In genomic region chr10:112815238-112816032, GRCh38 we compare ENCODE assay signal across 12 cellular contexts.
A peak's percentile ranks its signal among the peaks of the same experiment; 100 is the strongest.
DNase-seq lines count a peak whose midpoint lies in the region; ATAC-seq and TF ChIP-seq lines count a peak whose summit lies in the region.
"Had no signal": no experiment of that assay in that cellular context is flagged by ENCODE, and none has a peak within 500 bp of the region (broad histone marks: within the 10 kb centered on the region; RNA-seq: fewer than 3 reads in every experiment).

No MANE protein-coding gene starts in this region.

- H3K36me3 ChIP-seq in tibial artery, result no peaks in the 10 kb centered on the region
- H3K36me3 ChIP-seq in H7 (replicated peaks; ENCODE audit: control insufficient read depth, insufficient read depth, low read length), result no peaks in the 10 kb centered on the region

- ATAC-seq in activated CD8-positive, alpha-beta T cell treated with anti-CD3 and anti-CD28 coated beads for 36 hours, result no peak
- no peak for ATAC-seq in activated CD8-positive, alpha-beta T cell treated with anti-CD3 and anti-CD28 coated beads, Interleukin-2, amount 10 ng/mL, durations not matched to agents 7 days and 5 days
- peak; percentile 29 for ATAC-seq in activated T-helper 17 cell treated with anti-CD3 and anti-CD28 coated beads, Interleukin-2, amount 50 U/mL, for 72 hours (replicated peaks)
- no peak for ATAC-seq in GM19455 (IDR thresholded peaks at IDR 0.05; ENCODE audit: unreplicated experiment)
- ATAC-seq: stimulated activated naive B cell treated with anti-CD40 and anti-IgM and Interleukin-4, amounts not matched to agents 10 μg/mL and 1 μg/mL and 100 μg/mL, for 72 hours had no signal

- TF ChIP-seq CTCF in activated CD8-positive, alpha-beta T cell treated with anti-CD3 and anti-CD28 coated beads for 36 hours (IDR thresholded peaks at IDR 0.05), result no peak
- TF ChIP-seq CTCF in tibial artery (IDR thresholded peaks at IDR 0.05), result no peak

- no peak overlapping the region for H3K4me3 Mint-ChIP-seq in activated CD8-positive, alpha-beta T cell treated with anti-CD3 and anti-CD28 coated beads for 36 hours
- no peak overlapping the region for H3K4me3 Mint-ChIP-seq in activated CD8-positive, alpha-beta T cell treated with anti-CD3 and anti-CD28 coated beads, Interleukin-2, amount 10 ng/mL, durations not matched to agents 7 days and 5 days
- no peak overlapping the region for H3K4me3 Mint-ChIP-seq in activated T-helper 17 cell treated with anti-CD3 and anti-CD28 coated beads, Interleukin-2, amount 50 U/mL, for 72 hours
- no peak overlapping the region for H3K4me3 Mint-ChIP-seq in activated CD4-positive, alpha-beta memory T cell treated with anti-CD3 and anti-CD28 coated beads for 36 hours
- H3K4me3 Mint-ChIP-seq: CD4-positive, CD25-positive, alpha-beta regulatory T cell; stimulated activated naive B cell treated with anti-CD40 and anti-IgM and Interleukin-4, amounts not matched to agents 10 μg/mL and 1 μg/mL and 100 μg/mL, for 72 hours had no signal

- H3K27me3 ChIP-seq in tibial artery, result no peaks in the 10 kb centered on the region
- H3K27me3 ChIP-seq in H7 (ENCODE audit: control insufficient read depth, insufficient read depth, low read length), result peaks cover 2% of the 10 kb centered on the region; the same call in 1 of the 2 replicates

- peak overlapping the region; percentile 5 to 40 for H3K27ac ChIP-seq in tibial artery
- H3K27ac ChIP-seq: KMS-11 had no signal

- peak; percentile 4 for DNase-seq in activated CD8-positive, alpha-beta T cell treated with anti-CD3 and anti-CD28 coated beads for 36 hours
- no peak for DNase-seq in activated CD8-positive, alpha-beta T cell treated with anti-CD3 and anti-CD28 coated beads, Interleukin-2, amount 10 ng/mL, durations not matched to agents 7 days and 5 days
- peak; percentile 71 for DNase-seq in iris pigment epithelial cell (ENCODE audit: low read depth)
- DNase-seq in tibial artery, result peak in 1 of 2 donors; percentile 41
- DNase-seq in H7, result no peak
- DNase-seq in activated CD4-positive, alpha-beta memory T cell treated with anti-CD3 and anti-CD28 coated beads for 36 hours, result no peak
- DNase-seq: caudate nucleus; stimulated activated naive B cell treated with anti-CD40 and anti-IgM and Interleukin-4, amounts not matched to agents 10 μg/mL and 1 μg/mL and 100 μg/mL, for 72 hours had no signal

- no peak overlapping the region for H3K4me3 ChIP-seq in tibial artery
- no peak overlapping the region for H3K4me3 ChIP-seq in H7 (ENCODE audit: insufficient read depth, low read depth, low read length)

- intact Hi-C loops in activated CD8-positive, alpha-beta T cell treated with anti-CD3 and anti-CD28 coated beads for 36 hours (cut with micrococcal nuclease), result no loop called here
- intact Hi-C loops in tibial artery (cut with DNase I; ENCODE audit: low total_unique reads), result no loop called here
- intact Hi-C loops in activated CD4-positive, alpha-beta memory T cell treated with anti-CD3 and anti-CD28 coated beads for 36 hours (cut with micrococcal nuclease), result no loop called here

- no peaks in the 10 kb centered on the region for H3K9me3 ChIP-seq in tibial artery

- peak overlapping the region; percentile 9 for H3K27ac Mint-ChIP-seq in activated CD8-positive, alpha-beta T cell treated with anti-CD3 and anti-CD28 coated beads for 36 hours
- no peak overlapping the region for H3K27ac Mint-ChIP-seq in activated CD8-positive, alpha-beta T cell treated with anti-CD3 and anti-CD28 coated beads, Interleukin-2, amount 10 ng/mL, durations not matched to agents 7 days and 5 days
- no peak overlapping the region for H3K27ac Mint-ChIP-seq in activated T-helper 17 cell treated with anti-CD3 and anti-CD28 coated beads, Interleukin-2, amount 50 U/mL, for 72 hours
- no peak overlapping the region for H3K27ac Mint-ChIP-seq in activated CD4-positive, alpha-beta memory T cell treated with anti-CD3 and anti-CD28 coated beads for 36 hours
- H3K27ac Mint-ChIP-seq: stimulated activated naive B cell treated with anti-CD40 and anti-IgM and Interleukin-4, amounts not matched to agents 10 μg/mL and 1 μg/mL and 100 μg/mL, for 72 hours had no signal

- peaks cover 17% of the 10 kb centered on the region for H3K4me1 Mint-ChIP-seq in activated CD8-positive, alpha-beta T cell treated with anti-CD3 and anti-CD28 coated beads for 36 hours (ENCODE audit: low read depth)
- peaks cover 26% of the 10 kb centered on the region for H3K4me1 Mint-ChIP-seq in activated CD8-positive, alpha-beta T cell treated with anti-CD3 and anti-CD28 coated beads, Interleukin-2, amount 10 ng/mL, durations not matched to agents 7 days and 5 days (ENCODE audit: low read depth)
- peaks cover 7% of the 10 kb centered on the region for H3K4me1 Mint-ChIP-seq in activated T-helper 17 cell treated with anti-CD3 and anti-CD28 coated beads, Interleukin-2, amount 50 U/mL, for 72 hours
- peaks cover 10% of the 10 kb centered on the region for H3K4me1 Mint-ChIP-seq in activated CD4-positive, alpha-beta memory T cell treated with anti-CD3 and anti-CD28 coated beads for 36 hours (ENCODE audit: low read depth)

- CTCF ChIA-PET in activated CD8-positive, alpha-beta T cell treated with anti-CD3 and anti-CD28 coated beads for 36 hours (lab: Charles Lee), result no interaction called here
- CTCF ChIA-PET in activated CD8-positive, alpha-beta T cell treated with anti-CD3 and anti-CD28 coated beads, Interleukin-2, amount 10 ng/mL, durations not matched to agents 7 days and 5 days (lab: Charles Lee), result no interaction called here
- CTCF ChIA-PET in activated CD4-positive, alpha-beta memory T cell treated with anti-CD3 and anti-CD28 coated beads for 36 hours (lab: Charles Lee), result no interaction called here

- POLR2A ChIA-PET in activated CD8-positive, alpha-beta T cell treated with anti-CD3 and anti-CD28 coated beads for 36 hours (lab: Charles Lee), result no interaction called here
- POLR2A ChIA-PET in activated CD8-positive, alpha-beta T cell treated with anti-CD3 and anti-CD28 coated beads, Interleukin-2, amount 10 ng/mL, durations not matched to agents 7 days and 5 days (lab: Charles Lee), result no interaction called here
- POLR2A ChIA-PET in activated CD4-positive, alpha-beta memory T cell treated with anti-CD3 and anti-CD28 coated beads for 36 hours (lab: Charles Lee), result no interaction called here

- no peaks in the 10 kb centered on the region for H3K9me3 Mint-ChIP-seq in activated CD8-positive, alpha-beta T cell treated with anti-CD3 and anti-CD28 coated beads for 36 hours
- no peaks in the 10 kb centered on the region for H3K9me3 Mint-ChIP-seq in activated CD8-positive, alpha-beta T cell treated with anti-CD3 and anti-CD28 coated beads, Interleukin-2, amount 10 ng/mL, durations not matched to agents 7 days and 5 days (ENCODE audit: insufficient read depth)
- H3K9me3 Mint-ChIP-seq in activated T-helper 17 cell treated with anti-CD3 and anti-CD28 coated beads, Interleukin-2, amount 50 U/mL, for 72 hours, result no peaks in the 10 kb centered on the region
- no peaks in the 10 kb centered on the region for H3K9me3 Mint-ChIP-seq in activated CD4-positive, alpha-beta memory T cell treated with anti-CD3 and anti-CD28 coated beads for 36 hours
- H3K9me3 Mint-ChIP-seq: CD4-positive, CD25-positive, alpha-beta regulatory T cell; stimulated activated naive B cell treated with anti-CD40 and anti-IgM and Interleukin-4, amounts not matched to agents 10 μg/mL and 1 μg/mL and 100 μg/mL, for 72 hours had no signal

- peaks cover 0 to 24% (median 17%) of the 10 kb centered on the region in 4 donors for H3K4me1 ChIP-seq in tibial artery

- no peaks in the 10 kb centered on the region for H3K27me3 Mint-ChIP-seq in activated CD8-positive, alpha-beta T cell treated with anti-CD3 and anti-CD28 coated beads for 36 hours
- H3K27me3 Mint-ChIP-seq in activated CD8-positive, alpha-beta T cell treated with anti-CD3 and anti-CD28 coated beads, Interleukin-2, amount 10 ng/mL, durations not matched to agents 7 days and 5 days (ENCODE audit: low read depth), result no peaks in the 10 kb centered on the region
- no peaks in the 10 kb centered on the region for H3K27me3 Mint-ChIP-seq in activated T-helper 17 cell treated with anti-CD3 and anti-CD28 coated beads, Interleukin-2, amount 50 U/mL, for 72 hours
- no peaks in the 10 kb centered on the region for H3K27me3 Mint-ChIP-seq in activated CD4-positive, alpha-beta memory T cell treated with anti-CD3 and anti-CD28 coated beads for 36 hours
- H3K27me3 Mint-ChIP-seq: CD4-positive, CD25-positive, alpha-beta regulatory T cell; stimulated activated naive B cell treated with anti-CD40 and anti-IgM and Interleukin-4, amounts not matched to agents 10 μg/mL and 1 μg/mL and 100 μg/mL, for 72 hours had no signal

- peaks cover 23% of the 10 kb centered on the region for H3K36me3 Mint-ChIP-seq in activated CD8-positive, alpha-beta T cell treated with anti-CD3 and anti-CD28 coated beads for 36 hours (ENCODE audit: low read depth)
- H3K36me3 Mint-ChIP-seq in activated CD8-positive, alpha-beta T cell treated with anti-CD3 and anti-CD28 coated beads, Interleukin-2, amount 10 ng/mL, durations not matched to agents 7 days and 5 days (ENCODE audit: low read depth), result peaks cover 8% of the 10 kb centered on the region
- peaks cover 21% of the 10 kb centered on the region for H3K36me3 Mint-ChIP-seq in activated T-helper 17 cell treated with anti-CD3 and anti-CD28 coated beads, Interleukin-2, amount 50 U/mL, for 72 hours (ENCODE audit: low read depth)
- H3K36me3 Mint-ChIP-seq in activated CD4-positive, alpha-beta memory T cell treated with anti-CD3 and anti-CD28 coated beads for 36 hours, result peaks cover 31% of the 10 kb centered on the region

Comparison
In these comparisons a context has a peak if more than half of its experiments do, and no peak if none do; other contexts are left out.
1. DNase-seq: peak in activated CD8-positive, alpha-beta T cell treated with anti-CD3 and anti-CD28 coated beads for 36 hours (single experiment) and iris pigment epithelial cell (single experiment); none in activated CD8-positive, alpha-beta T cell treated with anti-CD3 and anti-CD28 coated beads, Interleukin-2, amount 10 ng/mL, durations not matched to agents 7 days and 5 days (single experiment), H7 (single experiment) and activated CD4-positive, alpha-beta memory T cell treated with anti-CD3 and anti-CD28 coated beads for 36 hours (single experiment).